In genomic region chr6:51398793-51399192, GRCh38 we compare ENCODE assay signal across 15 cellular contexts.
DNase-seq lines count a peak whose midpoint lies in the region; ATAC-seq and TF ChIP-seq lines count a peak whose summit lies in the region.
"Had no signal": no experiment of that assay in that cellular context is flagged by ENCODE, and none has a peak within 500 bp of the region (broad histone marks: within the 10 kb centered on the region; RNA-seq: fewer than 3 reads in every experiment).

No MANE protein-coding gene starts in this region.

- H3K9me3 Mint-ChIP-seq in type B pancreatic cell: peaks cover 5% of the 10 kb centered on the region
- no peaks in the 10 kb centered on the region for H3K9me3 Mint-ChIP-seq in CD4-positive, alpha-beta T cell
- H3K9me3 Mint-ChIP-seq: IgD-negative memory B cell; natural killer cell treated with Interleukin-12 subunit alpha and Interleukin-12 subunit beta and Interleukin-15 and Interleukin-18, amount 100 ng/mL, for 72 hours had no signal

- H3K36me3 Mint-ChIP-seq in type B pancreatic cell: no peaks in the 10 kb centered on the region
- no peaks in the 10 kb centered on the region for H3K36me3 Mint-ChIP-seq in CD4-positive, alpha-beta T cell (ENCODE audit: low read depth)
- H3K36me3 Mint-ChIP-seq: CD4-positive, alpha-beta memory T cell; IgD-negative memory B cell; natural killer cell treated with Interleukin-12 subunit alpha and Interleukin-12 subunit beta and Interleukin-15 and Interleukin-18, amount 100 ng/mL, for 72 hours had no signal

- H3K9me3 ChIP-seq in CD4-positive, alpha-beta T cell (ENCODE audit: control insufficient read depth, low read length): no peaks in the 10 kb centered on the region
- H3K9me3 ChIP-seq: left ventricle myocardium inferior had no signal

- no peak overlapping the region for H3K4me3 Mint-ChIP-seq in type B pancreatic cell
- no peak overlapping the region for H3K4me3 Mint-ChIP-seq in CD4-positive, alpha-beta T cell
- H3K4me3 Mint-ChIP-seq: CD4-positive, alpha-beta memory T cell; effector memory CD8-positive, alpha-beta T cell; IgD-negative memory B cell; natural killer cell treated with Interleukin-12 subunit alpha and Interleukin-12 subunit beta and Interleukin-15 and Interleukin-18, amount 100 ng/mL, for 72 hours had no signal

- H3K4me1 Mint-ChIP-seq in type B pancreatic cell (ENCODE audit: unreplicated experiment): no peaks in the 10 kb centered on the region
- no peaks in the 10 kb centered on the region for H3K4me1 Mint-ChIP-seq in CD4-positive, alpha-beta T cell (ENCODE audit: low read depth)
- H3K4me1 Mint-ChIP-seq: CD4-positive, alpha-beta memory T cell; IgD-negative memory B cell had no signal

- POLR2A ChIA-PET in CD4-positive, alpha-beta T cell (lab: Charles Lee): no interaction called here

- no peak overlapping the region for H3K27ac Mint-ChIP-seq in type B pancreatic cell
- no peak overlapping the region for H3K27ac Mint-ChIP-seq in CD4-positive, alpha-beta T cell
- H3K27ac Mint-ChIP-seq: CD4-positive, alpha-beta memory T cell; effector memory CD8-positive, alpha-beta T cell; IgD-negative memory B cell; natural killer cell treated with Interleukin-12 subunit alpha and Interleukin-12 subunit beta and Interleukin-15 and Interleukin-18, amount 100 ng/mL, for 72 hours had no signal

- H3K27me3 Mint-ChIP-seq in type B pancreatic cell: no peaks in the 10 kb centered on the region
- H3K27me3 Mint-ChIP-seq in CD4-positive, alpha-beta T cell: no peaks in the 10 kb centered on the region
- H3K27me3 Mint-ChIP-seq: CD4-positive, alpha-beta memory T cell; effector memory CD8-positive, alpha-beta T cell; IgD-negative memory B cell; natural killer cell treated with Interleukin-12 subunit alpha and Interleukin-12 subunit beta and Interleukin-15 and Interleukin-18, amount 100 ng/mL, for 72 hours had no signal

- TF ChIP-seq CTCF in GM12873 (IDR thresholded peaks at IDR 0.05; ENCODE audit: insufficient read depth, low read depth, low read length, missing control alignments): peak; percentile 52
- TF ChIP-seq CTCF in type B pancreatic cell (conservative IDR thresholded peaks at IDR 0.05): no peak
- TF ChIP-seq CTCF in CD4-positive, alpha-beta T cell (IDR thresholded peaks at IDR 0.05): no peak

- no peaks in the 10 kb centered on the region for H3K27me3 ChIP-seq in CD4-positive, alpha-beta T cell (ENCODE audit: control insufficient read depth, insufficient read depth, low read length)
- H3K27me3 ChIP-seq: brain microvascular endothelial cell had no signal

- no peak overlapping the region for H3K27ac ChIP-seq in CD4-positive, alpha-beta T cell (ENCODE audit: low read depth, low read length)
- H3K27ac ChIP-seq: brain microvascular endothelial cell, left ventricle myocardium inferior had no signal

- DNase-seq in HT-29 (ENCODE audit: low spot score): peak; percentile 24
- DNase-seq in SK-MEL-5 (ENCODE audit: low read depth, low spot score): peak; percentile 76
- no peak for DNase-seq in type B pancreatic cell (ENCODE audit: extremely low spot score, unreplicated experiment)
- DNase-seq in CD4-positive, alpha-beta T cell: no peak
- DNase-seq in C1 segment of cervical spinal cord (lab: John Stamatoyannopoulos, UW): no peak
- DNase-seq in activated naive CD4-positive, alpha-beta T cell treated with Interleukin-2 at 50 U/mL for 16 hours: no peak
- DNase-seq: brain microvascular endothelial cell; CD4-positive, alpha-beta memory T cell; effector memory CD8-positive, alpha-beta T cell; left ventricle myocardium inferior; SIG-M5 had no signal

- intact Hi-C loops in CD4-positive, alpha-beta T cell (cut with DNase I, micrococcal nuclease): no loop called here

- in situ Hi-C loops in SK-MEL-5 (cut with HindIII; ENCODE audit: low pct_unique_long_range_greater_than_20kb, low sequenced_read_pairs): no loop called here

- peak; percentile 10 for ATAC-seq in GM21447 (IDR thresholded peaks at IDR 0.05; ENCODE audit: unreplicated experiment)
- no peak for ATAC-seq in CD4-positive, alpha-beta T cell (ENCODE audit: poor library complexity)
- ATAC-seq: effector memory CD8-positive, alpha-beta T cell; natural killer cell treated with Interleukin-12 subunit alpha and Interleukin-12 subunit beta and Interleukin-15 and Interleukin-18, amount 100 ng/mL, for 72 hours had no signal

- CTCF ChIA-PET in CD4-positive, alpha-beta T cell (lab: Charles Lee): no interaction called here

Comparison
In these comparisons a context has a peak if more than half of its experiments do, and no peak if none do; other contexts are left out.
1. DNase-seq: peak in HT-29 (single experiment) and SK-MEL-5 (single experiment); none in type B pancreatic cell (single experiment), CD4-positive, alpha-beta T cell (0 of 10), C1 segment of cervical spinal cord (0 of 14) and activated naive CD4-positive, alpha-beta T cell treated with Interleukin-2 at 50 U/mL for 16 hours (single experiment).